8 cellular contexts compared by ENCODE assay signal in genomic region chr12:65556676-65557424, GRCh38.
DNase-seq lines count a peak whose midpoint lies in the region; ATAC-seq, FAIRE-seq and TF ChIP-seq lines count a peak whose summit lies in the region.

No MANE protein-coding gene starts in this region.

- POLR2A ChIA-PET in A549 (lab: Yijun Ruan, JAX) = interaction anchor here (0.6 to 1.1 kb wide), 2 partner anchors 185 to 530 kb away, joined by 4 read pairs; no protein-coding TSS in a partner anchor
- POLR2A ChIA-PET in activated B cell treated with CpG ODN at 0.5 μM for 24 hours (lab: Charles Lee) = no interaction called here

- DNase-seq in A549 (ENCODE audit: low read depth in 1 of 2, low spot score in 1 of 2) (peak; percentile 77 to 82), NCI-H2171 (lab: John Stamatoyannopoulos, UW) (peak; percentile 50), activated B cell treated with CpG ODN at 0.5 μM for 24 hours (peak; percentile 36), cardiac fibroblast (ENCODE audit: low read depth in 2 of 2) (peak; percentile 86 to 92), kidney epithelial cell (ENCODE audit: low read depth) (no peak)
- DNase-seq in stimulated activated CD4-positive, alpha-beta T cell treated with anti-CD3 and anti-CD28 coated beads, Interleukin-2, amount 100 ng/mL, for 4 hours (ENCODE audit: low read depth) = peak; percentile 26

- no peaks in the 10 kb centered on the region for H3K9me3 Mint-ChIP-seq in activated B cell treated with CpG ODN at 0.5 μM for 24 hours

- CTCF ChIA-PET in A549 (lab: Yijun Ruan, JAX) (interaction anchor here (0.5 to 6.5 kb wide), 66 partner anchors 8 to 551 kb away, joined by 3 to 48 read pairs (median 4); partner anchors contain the start of gene HMGA2), activated B cell treated with CpG ODN at 0.5 μM for 24 hours (lab: Charles Lee) (interaction anchor here (0.5 to 1.2 kb wide), 9 partner anchors 10 to 852 kb away, joined by 3 to 8 read pairs (median 4); no protein-coding TSS in a partner anchor)

- no peak overlapping the region for H3K27ac Mint-ChIP-seq in activated B cell treated with CpG ODN at 0.5 μM for 24 hours

- no peak overlapping the region for H3K4me3 Mint-ChIP-seq in activated B cell treated with CpG ODN at 0.5 μM for 24 hours

- H3K4me1 Mint-ChIP-seq in activated B cell treated with CpG ODN at 0.5 μM for 24 hours = peaks cover 6% of the 10 kb centered on the region

- H3K4me1 ChIP-seq in A549 = no peaks in the 10 kb centered on the region

- peak overlapping the region; percentile 41 to 42; a peak in 2 of 6 replicates for H3K27ac ChIP-seq in A549

- ATAC-seq in A549 (peak; percentile 100), GM18502 (IDR thresholded peaks at IDR 0.05; ENCODE audit: poor library complexity, unreplicated experiment) (peak; percentile 100), HG02938 (IDR thresholded peaks at IDR 0.05; ENCODE audit: unreplicated experiment) (peak; percentile 98), activated B cell treated with CpG ODN at 0.5 μM for 24 hours (ENCODE audit: low read depth) (peak; percentile 71)

- H3K36me3 ChIP-seq in kidney epithelial cell (ENCODE audit: control insufficient read depth, insufficient read depth, low read length) = no peaks in the 10 kb centered on the region

- intact Hi-C loops in activated B cell treated with CpG ODN at 0.5 μM for 24 hours (cut with micrococcal nuclease) = loop anchor here (1.0 to 2.0 kb wide), 6 partner anchors 426 to 1304 kb away; no protein-coding TSS in a partner anchor

- FAIRE-seq in A549 (lab: Jason Lieb, UNC) = no peak

- WGBS in A549 (ENCODE audit: missing lambda C conversion rate) = 21% methylated on average over 22 of the region's 22 CpGs

- peaks cover 13% of the 10 kb centered on the region for H3K27me3 Mint-ChIP-seq in activated B cell treated with CpG ODN at 0.5 μM for 24 hours

- H3K36me3 Mint-ChIP-seq in activated B cell treated with CpG ODN at 0.5 μM for 24 hours (ENCODE audit: low read depth) = no peaks in the 10 kb centered on the region

- TF ChIP-seq CTCF in A549 (IDR thresholded peaks at IDR 0.05) = peak; percentile 91
- no peak for TF ChIP-seq CTCF in activated B cell treated with CpG ODN at 0.5 μM for 24 hours (IDR thresholded peaks at IDR 0.05)
- TF ChIP-seq CTCF in cardiac fibroblast (IDR thresholded peaks at IDR 0.05; ENCODE audit: low read depth, low read length) = peak; percentile 95
- TF ChIP-seq CTCF in kidney epithelial cell (IDR thresholded peaks at IDR 0.05; ENCODE audit: insufficient read depth, low read length, poor library complexity, severe bottlenecking) = peak; percentile 93

- TF ChIP-seq RAD21 in A549 (conservative IDR thresholded peaks at IDR 0.05 in 1 of 2, IDR thresholded peaks at IDR 0.05 in 1 of 2) = peak; percentile 95 to 96

- TF ChIP-seq EP300 in A549 (IDR thresholded peaks at IDR 0.05) = no peak

- H3K27me3 ChIP-seq in kidney epithelial cell (ENCODE audit: control insufficient read depth, insufficient read depth, low read length) = no peaks in the 10 kb centered on the region

- TF ChIP-seq POLR2A in A549 (IDR thresholded peaks at IDR 0.05; ENCODE audit: low read length) = no peak

- H3K4me2 ChIP-seq in A549 = peak overlapping the region; percentile 58

- no peaks in the 10 kb centered on the region for H3K9me3 ChIP-seq in A549

- no peak overlapping the region for H3K4me3 ChIP-seq in A549
- no peak overlapping the region for H3K4me3 ChIP-seq in cardiac fibroblast (replicated peaks in 1 of 2; ENCODE audit: low read depth in 2 of 2, low read length in 2 of 2)
- H3K4me3 ChIP-seq in kidney epithelial cell (ENCODE audit: low read depth, low read length) = no peak overlapping the region

TF ChIP-seq in A549, 52 proteins besides CTCF, POLR2A, EP300 and RAD21:
- TF ChIP-seq MAX (IDR thresholded peaks at IDR 0.05) (peak; percentile 55), ESRRA (IDR thresholded peaks at IDR 0.05; ENCODE audit: borderline replicate concordance, low read length) (no peak), ZNF302 (CRISPR knock-in tag; IDR thresholded peaks at IDR 0.05) (no peak), CBX2 (IDR thresholded peaks at IDR 0.05; ENCODE audit: borderline replicate concordance, low read depth) (no peak), SMC3 (IDR thresholded peaks at IDR 0.05) (peak; percentile 98)
